Comparison of ENCODE assay signal across 16 cellular contexts in genomic region chr9:38186372-38187115, GRCh38.
"Had no signal": no experiment of that assay in that cellular context is flagged by ENCODE, and none has a peak within 500 bp of the region (broad histone marks: within the 10 kb centered on the region; RNA-seq: fewer than 3 reads in every experiment).

No MANE protein-coding gene starts in this region.

- H3K4me1 Mint-ChIP-seq: activated naive CD8-positive, alpha-beta T cell treated with anti-CD3 and anti-CD28 coated beads for 36 hours had no signal

- H3K27me3 Mint-ChIP-seq: activated naive CD8-positive, alpha-beta T cell treated with anti-CD3 and anti-CD28 coated beads for 36 hours; type B pancreatic cell had no signal

- H3K4me3 Mint-ChIP-seq: activated naive CD8-positive, alpha-beta T cell treated with anti-CD3 and anti-CD28 coated beads for 36 hours; activated T-cell treated with anti-CD3 and anti-CD28 coated beads, Interleukin-2, amount 50 U/mL, for 24 hours; natural killer cell; type B pancreatic cell had no signal

- H3K36me3 Mint-ChIP-seq: activated naive CD8-positive, alpha-beta T cell treated with anti-CD3 and anti-CD28 coated beads for 36 hours; natural killer cell; type B pancreatic cell had no signal

- H3K9me3 Mint-ChIP-seq: activated naive CD8-positive, alpha-beta T cell treated with anti-CD3 and anti-CD28 coated beads for 36 hours; activated T-cell treated with anti-CD3 and anti-CD28 coated beads, Interleukin-2, amount 50 U/mL, for 24 hours; natural killer cell had no signal

- DNase-seq: activated CD4-positive, alpha-beta T cell treated with anti-CD3 and anti-CD28 coated beads, Interleukin-2, amount 50 U/mL, for 4 hours; activated CD4-positive, CD25-positive, alpha-beta regulatory T cell treated with anti-CD3 and anti-CD28 coated beads, Interleukin-2, amount 50 U/mL, for 72 hours; activated effector memory CD4-positive, alpha-beta T cell treated with anti-CD3 and anti-CD28 coated beads, Interleukin-2, amount 50 U/mL, for 16 hours; activated naive CD8-positive, alpha-beta T cell treated with anti-CD3 and anti-CD28 coated beads for 36 hours; activated T-cell treated with anti-CD3 and anti-CD28 coated beads, Interleukin-2, amount 50 U/mL, for 24 hours; anterior cingulate cortex; effector CD8-positive, alpha-beta T cell; mucosa of descending colon; natural killer cell; occipital lobe; sigmoid colon; stimulated activated CD4-positive, alpha-beta T cell treated with anti-CD3 and anti-CD28 coated beads, Interleukin-12 subunit alpha, Interleukin-12 subunit beta, amount 100 ng/mL, for 4 hours; stimulated activated naive CD4-positive, alpha-beta T cell; substantia nigra; SW 1271 had no signal

- H3K27ac Mint-ChIP-seq: activated naive CD8-positive, alpha-beta T cell treated with anti-CD3 and anti-CD28 coated beads for 36 hours; natural killer cell; type B pancreatic cell had no signal
